Comparison of ENCODE assay signal across 22 cellular contexts in genomic region chr3:132246212-132246611, GRCh38.
"Had no signal": no experiment of that assay in that cellular context is flagged by ENCODE, and none has a peak within 500 bp of the region (broad histone marks: within the 10 kb centered on the region; RNA-seq: fewer than 3 reads in every experiment).

No MANE protein-coding gene starts in this region.

- ATAC-seq: heart left ventricle; naive thymus-derived CD4-positive, alpha-beta T cell; stimulated activated naive B cell treated with anti-CD40 and anti-IgM and Interleukin-4, amounts not matched to agents 10 μg/mL and 1 μg/mL and 100 μg/mL, for 72 hours; stimulated activated naive CD8-positive, alpha-beta T cell treated with anti-CD3 and anti-CD28 coated beads, Interleukin-15, amount 100 ng/mL, for 72 hours; upper lobe of right lung had no signal

- H3K27ac ChIP-seq: heart left ventricle, left ventricle myocardium inferior, lower lobe of right lung, right atrium auricular region, sigmoid colon, skin epidermis, testis, upper lobe of right lung, vagina had no signal

- H3K9me3 ChIP-seq: heart left ventricle, left ventricle myocardium inferior, lower lobe of right lung, right atrium auricular region, sigmoid colon, testis, tibial nerve, upper lobe of right lung, vagina had no signal

- H3K4me3 ChIP-seq: dorsolateral prefrontal cortex, heart left ventricle, left ventricle myocardium inferior, lower lobe of right lung, right atrium auricular region, sigmoid colon, skin epidermis, testis, tibial nerve, upper lobe of right lung, vagina had no signal

- H3K27me3 ChIP-seq: dorsolateral prefrontal cortex, heart left ventricle, right atrium auricular region, sigmoid colon, testis, tibial nerve, upper lobe of right lung, vagina had no signal

- H3K4me1 ChIP-seq: left ventricle myocardium inferior, right atrium auricular region, sigmoid colon, testis, tibial nerve, upper lobe of right lung, vagina had no signal

- H3K36me3 ChIP-seq: heart left ventricle, left ventricle myocardium inferior, lower lobe of right lung, right atrium auricular region, sigmoid colon, tibial nerve, upper lobe of right lung, vagina had no signal

- DNase-seq: cortex of kidney; dorsolateral prefrontal cortex; effector CD8-positive, alpha-beta T cell; foreskin melanocyte; heart left ventricle; hypothalamus; left ventricle myocardium inferior; lower lobe of right lung; mesenchymal stem cell; naive thymus-derived CD4-positive, alpha-beta T cell; nephron progenitor cell; sigmoid colon; stimulated activated CD4-positive, alpha-beta T cell treated with anti-CD3 and anti-CD28 coated beads, Interleukin-2, amount 100 ng/mL, for 24 hours; stimulated activated CD4-positive, alpha-beta T cell treated with anti-CD3 and anti-CD28 coated beads, Interleukin-4, amount 100 ng/mL, for 4 hours; stimulated activated naive B cell treated with anti-CD40 and anti-IgM and Interleukin-4, amounts not matched to agents 10 μg/mL and 1 μg/mL and 100 μg/mL, for 72 hours; stimulated activated naive CD8-positive, alpha-beta T cell treated with anti-CD3 and anti-CD28 coated beads, Interleukin-15, amount 100 ng/mL, for 72 hours; testis; upper lobe of right lung had no signal
